In the genomic region with DNA sequence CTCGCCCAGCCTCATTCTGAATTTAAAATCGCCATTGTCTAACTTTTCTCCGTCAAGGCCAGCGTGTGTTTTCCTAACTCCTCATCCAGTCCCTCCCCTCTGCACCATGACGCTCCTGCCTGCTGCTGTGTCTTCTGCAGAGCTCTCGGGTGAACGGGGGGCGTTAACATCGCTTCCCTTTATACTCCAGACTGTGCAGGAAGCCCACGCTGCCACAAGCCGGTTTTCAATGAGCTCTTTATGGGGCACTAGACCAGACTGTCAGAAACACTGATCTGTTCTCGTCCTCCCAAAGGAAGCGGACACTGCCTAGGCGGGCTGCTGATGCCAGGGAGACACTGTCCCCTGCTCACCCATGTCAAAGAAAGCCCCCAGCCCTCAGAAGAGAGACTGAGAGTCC, we compare ENCODE assay signal across 10 cellular contexts. TPM values are rescaled to one million over a fixed set of nuclear protein-coding genes. Genes with fewer than 3 reads are reported as not detected.
DNase-seq lines count a peak whose midpoint lies in the region; ATAC-seq and TF ChIP-seq lines count a peak whose summit lies in the region.
"Had no signal": no experiment of that assay in that cellular context is flagged by ENCODE, and none has a peak within 500 bp of the region (broad histone marks: within the 10 kb centered on the region; RNA-seq: fewer than 3 reads in every experiment).

No MANE protein-coding gene starts in this region.

- no peak overlapping the region for H3K14ac ChIP-seq in trophoblast cell (ENCODE audit: low read length)

- H3K9me3 ChIP-seq in HUES6 (ENCODE audit: control insufficient read depth, insufficient read depth, low read depth, low read length) (no peaks in the 10 kb centered on the region), trophoblast cell (ENCODE audit: insufficient read depth, low read depth, low read length) (peaks cover 2% of the 10 kb centered on the region)
- H3K9me3 ChIP-seq: body of pancreas had no signal

- no peaks in the 10 kb centered on the region for H3K27me3 Mint-ChIP-seq in activated naive CD8-positive, alpha-beta T cell treated with anti-CD3 and anti-CD28 coated beads, Interleukin-2, amount 50 U/mL, for 24 hours
- no peaks in the 10 kb centered on the region for H3K27me3 Mint-ChIP-seq in osteocyte (ENCODE audit: unreplicated experiment)

- no peak overlapping the region for H3K23ac ChIP-seq in trophoblast cell (ENCODE audit: low read length)

- no peak for DNase-seq in activated naive CD8-positive, alpha-beta T cell treated with anti-CD3 and anti-CD28 coated beads, Interleukin-2, amount 50 U/mL, for 24 hours
- no peak for DNase-seq in osteocyte (ENCODE audit: extremely low spot score, unreplicated experiment)
- no peak for DNase-seq in trophoblast cell
- no peak for DNase-seq in ecto neural progenitor cell (ENCODE audit: low spot score)
- DNase-seq in foreskin fibroblast, result no peak
- no peak for DNase-seq in NCI-H1436 treated with DMSO at 0.1 percent for 48 hours (lab: John Stamatoyannopoulos, UW)

- H4K8ac ChIP-seq in trophoblast cell (ENCODE audit: low read depth, low read length), result no peak overlapping the region

- H2AFZ ChIP-seq in trophoblast cell (ENCODE audit: insufficient read depth, low read length, poor library complexity), result no peak overlapping the region

- no peak overlapping the region for H3K18ac ChIP-seq in trophoblast cell (ENCODE audit: low read length)

- H3K79me2 ChIP-seq in trophoblast cell (ENCODE audit: control insufficient read depth, insufficient read depth, low read length, poor library complexity), result no peaks in the 10 kb centered on the region

- H3K4me1 ChIP-seq in HUES6 (ENCODE audit: control insufficient read depth, insufficient read depth, low read length) (no peaks in the 10 kb centered on the region), trophoblast cell (ENCODE audit: control insufficient read depth in 1 of 2, insufficient read depth in 2 of 2, low read length in 2 of 2) (peaks cover 4 to 5% of the 10 kb centered on the region in 2 experiments)
- H3K4me1 ChIP-seq: body of pancreas had no signal

- H3K4me3 ChIP-seq in HUES6 (ENCODE audit: low read depth, low read length) (no peak overlapping the region), trophoblast cell (ENCODE audit: low read depth, low read length) (no peak overlapping the region), foreskin fibroblast (ENCODE audit: low read depth in 1 of 2, low read length in 2 of 2) (no peak overlapping the region)
- H3K4me3 ChIP-seq: body of pancreas, SK-N-MC had no signal

- H3K27ac ChIP-seq in HUES6 (ENCODE audit: low read depth, low read length) (no peak overlapping the region), trophoblast cell (ENCODE audit: low read depth, low read length) (no peak overlapping the region)
- H3K27ac ChIP-seq: SK-N-MC had no signal

- TF ChIP-seq CTCF in osteocyte (IDR thresholded peaks at IDR 0.05), result no peak
- no peak for TF ChIP-seq CTCF in foreskin fibroblast (IDR thresholded peaks at IDR 0.05; ENCODE audit: low read depth, low read length)

- no peak overlapping the region for H3K4me2 ChIP-seq in trophoblast cell (ENCODE audit: low read length)

- peak; percentile 14 for ATAC-seq in GM19043 (IDR thresholded peaks at IDR 0.05; ENCODE audit: low read depth, unreplicated experiment)
- peak; percentile 48 for ATAC-seq in activated naive CD8-positive, alpha-beta T cell treated with anti-CD3 and anti-CD28 coated beads, Interleukin-2, amount 50 U/mL, for 24 hours
- ATAC-seq: body of pancreas had no signal

- peaks cover 16% of the 10 kb centered on the region for H3K36me3 Mint-ChIP-seq in activated naive CD8-positive, alpha-beta T cell treated with anti-CD3 and anti-CD28 coated beads, Interleukin-2, amount 50 U/mL, for 24 hours (ENCODE audit: low read depth)
- H3K36me3 Mint-ChIP-seq in osteocyte (ENCODE audit: unreplicated experiment), result no peaks in the 10 kb centered on the region

- peaks cover 11% of the 10 kb centered on the region for H3K36me3 ChIP-seq in HUES6 (ENCODE audit: control insufficient read depth, insufficient read depth, low read length)
- H3K36me3 ChIP-seq in trophoblast cell (ENCODE audit: control insufficient read depth in 1 of 2, insufficient read depth in 2 of 2, low read length in 2 of 2), result no peaks in the 10 kb centered on the region

- no peak overlapping the region for H2BK5ac ChIP-seq in trophoblast cell (ENCODE audit: low read depth, low read length, poor library complexity)

- H4K12ac ChIP-seq in trophoblast cell (ENCODE audit: low read depth, low read length), result no peak overlapping the region

- no peak overlapping the region for H2BK120ac ChIP-seq in trophoblast cell (ENCODE audit: insufficient read depth, low read length, poor library complexity)

- no peak overlapping the region for H4K91ac ChIP-seq in trophoblast cell (ENCODE audit: low read depth, low read length)

- peak overlapping the region; percentile 53 for H3K27ac Mint-ChIP-seq in activated naive CD8-positive, alpha-beta T cell treated with anti-CD3 and anti-CD28 coated beads, Interleukin-2, amount 50 U/mL, for 24 hours
- peak overlapping the region; percentile 39 for H3K27ac Mint-ChIP-seq in osteocyte (ENCODE audit: unreplicated experiment)

- H3K27me3 ChIP-seq in HUES6 (ENCODE audit: control insufficient read depth, insufficient read depth, low read length) (no peaks in the 10 kb centered on the region), trophoblast cell (ENCODE audit: insufficient read depth, low read length) (no peaks in the 10 kb centered on the region)
- H3K27me3 ChIP-seq: body of pancreas had no signal

- no peak overlapping the region for H2BK12ac ChIP-seq in trophoblast cell (ENCODE audit: low read length)

- H3K4me1 Mint-ChIP-seq in activated naive CD8-positive, alpha-beta T cell treated with anti-CD3 and anti-CD28 coated beads, Interleukin-2, amount 50 U/mL, for 24 hours, result peaks cover 20% of the 10 kb centered on the region
- peaks cover 11% of the 10 kb centered on the region for H3K4me1 Mint-ChIP-seq in osteocyte (ENCODE audit: unreplicated experiment)

- no peaks in the 10 kb centered on the region for H3K79me1 ChIP-seq in trophoblast cell (ENCODE audit: low read length)

- H3K4ac ChIP-seq in trophoblast cell (ENCODE audit: low read depth, low read length), result no peak overlapping the region

- no CpG with 5 or more reads among the region's 14 CpGs for WGBS in trophoblast cell (ENCODE audit: extremely low coverage, insufficient coverage, insufficient read length)

- no peak overlapping the region for H2AK5ac ChIP-seq in trophoblast cell (ENCODE audit: low read length)

- H3K9ac ChIP-seq in HUES6 (ENCODE audit: low read length), result peak overlapping the region; percentile 19
- no peak overlapping the region for H3K9ac ChIP-seq in trophoblast cell (ENCODE audit: low read length)

- H3K4me3 Mint-ChIP-seq in activated naive CD8-positive, alpha-beta T cell treated with anti-CD3 and anti-CD28 coated beads, Interleukin-2, amount 50 U/mL, for 24 hours, result no peak overlapping the region
- no peak overlapping the region for H3K4me3 Mint-ChIP-seq in osteocyte (ENCODE audit: unreplicated experiment)

- no peaks in the 10 kb centered on the region for H3K9me3 Mint-ChIP-seq in activated naive CD8-positive, alpha-beta T cell treated with anti-CD3 and anti-CD28 coated beads, Interleukin-2, amount 50 U/mL, for 24 hours
- no peaks in the 10 kb centered on the region for H3K9me3 Mint-ChIP-seq in osteocyte (ENCODE audit: unreplicated experiment)

RNA-seq across cellular contexts. Expression of gene AANAT, which starts 13.3 kb away (rescaled TPM):
- not detected in 2 replicates for total RNA-seq in osteocyte
- 0.07 TPM in 1 of 2 replicates, not detected in the other for polyA plus RNA-seq in trophoblast cell (2013)
- total RNA-seq: body of pancreas had no signal

RNA-seq across cellular contexts. Expression of gene RHBDF2, which starts 20.5 kb away (rescaled TPM):
- total RNA-seq in osteocyte, result 14.5 and 17.5 TPM in 2 replicates
- polyA plus RNA-seq in trophoblast cell (2013), result 11.1 and 11.6 TPM in 2 replicates

RNA-seq across cellular contexts. Expression of gene UBE2O, which starts 27.7 kb away (rescaled TPM):
- 30.7 and 32.4 TPM in 2 replicates for total RNA-seq in osteocyte
- 13.1 and 13.4 TPM in 2 replicates for polyA plus RNA-seq in trophoblast cell (2013)

RNA-seq across cellular contexts. Expression of gene CYGB, which starts 56.8 kb away (rescaled TPM):
- total RNA-seq in osteocyte, result 8.6 and 9.1 TPM in 2 replicates
- 5.7 and 6.8 TPM in 2 replicates for polyA plus RNA-seq in trophoblast cell (2013)

RNA-seq across cellular contexts. Expression of gene PRCD, which starts 59.2 kb away (rescaled TPM):
- 1.3 and 1.4 TPM in 2 replicates for total RNA-seq in osteocyte
- 0.23 and 0.50 TPM in 2 replicates for polyA plus RNA-seq in trophoblast cell (2013)
